1 cellular context compared by ENCODE assay signal in the genomic region with DNA sequence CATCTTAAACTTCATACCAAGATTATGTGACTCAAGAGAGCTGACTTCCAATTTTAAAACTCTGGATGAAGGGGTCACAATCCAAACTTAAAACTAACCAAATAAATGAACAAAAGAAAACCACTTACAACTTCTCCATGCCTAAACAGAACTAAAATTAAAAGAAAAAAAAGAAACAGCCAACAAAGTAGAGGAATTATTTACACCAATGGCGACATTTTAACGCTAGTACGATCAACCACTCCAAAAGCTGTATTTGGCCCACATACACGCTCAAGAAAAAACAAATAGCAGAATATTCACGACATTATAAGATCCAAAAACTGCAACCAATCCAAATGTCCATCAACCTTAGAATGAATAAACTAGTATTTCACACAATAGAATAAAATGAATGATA.
TF ChIP-seq lines count a peak whose summit lies in the region.

No MANE protein-coding gene starts in this region.

TF ChIP-seq in GM23338, 12 proteins besides CTCF, POLR2A, EP300 and RAD21:
- TF ChIP-seq, protein P1, sequence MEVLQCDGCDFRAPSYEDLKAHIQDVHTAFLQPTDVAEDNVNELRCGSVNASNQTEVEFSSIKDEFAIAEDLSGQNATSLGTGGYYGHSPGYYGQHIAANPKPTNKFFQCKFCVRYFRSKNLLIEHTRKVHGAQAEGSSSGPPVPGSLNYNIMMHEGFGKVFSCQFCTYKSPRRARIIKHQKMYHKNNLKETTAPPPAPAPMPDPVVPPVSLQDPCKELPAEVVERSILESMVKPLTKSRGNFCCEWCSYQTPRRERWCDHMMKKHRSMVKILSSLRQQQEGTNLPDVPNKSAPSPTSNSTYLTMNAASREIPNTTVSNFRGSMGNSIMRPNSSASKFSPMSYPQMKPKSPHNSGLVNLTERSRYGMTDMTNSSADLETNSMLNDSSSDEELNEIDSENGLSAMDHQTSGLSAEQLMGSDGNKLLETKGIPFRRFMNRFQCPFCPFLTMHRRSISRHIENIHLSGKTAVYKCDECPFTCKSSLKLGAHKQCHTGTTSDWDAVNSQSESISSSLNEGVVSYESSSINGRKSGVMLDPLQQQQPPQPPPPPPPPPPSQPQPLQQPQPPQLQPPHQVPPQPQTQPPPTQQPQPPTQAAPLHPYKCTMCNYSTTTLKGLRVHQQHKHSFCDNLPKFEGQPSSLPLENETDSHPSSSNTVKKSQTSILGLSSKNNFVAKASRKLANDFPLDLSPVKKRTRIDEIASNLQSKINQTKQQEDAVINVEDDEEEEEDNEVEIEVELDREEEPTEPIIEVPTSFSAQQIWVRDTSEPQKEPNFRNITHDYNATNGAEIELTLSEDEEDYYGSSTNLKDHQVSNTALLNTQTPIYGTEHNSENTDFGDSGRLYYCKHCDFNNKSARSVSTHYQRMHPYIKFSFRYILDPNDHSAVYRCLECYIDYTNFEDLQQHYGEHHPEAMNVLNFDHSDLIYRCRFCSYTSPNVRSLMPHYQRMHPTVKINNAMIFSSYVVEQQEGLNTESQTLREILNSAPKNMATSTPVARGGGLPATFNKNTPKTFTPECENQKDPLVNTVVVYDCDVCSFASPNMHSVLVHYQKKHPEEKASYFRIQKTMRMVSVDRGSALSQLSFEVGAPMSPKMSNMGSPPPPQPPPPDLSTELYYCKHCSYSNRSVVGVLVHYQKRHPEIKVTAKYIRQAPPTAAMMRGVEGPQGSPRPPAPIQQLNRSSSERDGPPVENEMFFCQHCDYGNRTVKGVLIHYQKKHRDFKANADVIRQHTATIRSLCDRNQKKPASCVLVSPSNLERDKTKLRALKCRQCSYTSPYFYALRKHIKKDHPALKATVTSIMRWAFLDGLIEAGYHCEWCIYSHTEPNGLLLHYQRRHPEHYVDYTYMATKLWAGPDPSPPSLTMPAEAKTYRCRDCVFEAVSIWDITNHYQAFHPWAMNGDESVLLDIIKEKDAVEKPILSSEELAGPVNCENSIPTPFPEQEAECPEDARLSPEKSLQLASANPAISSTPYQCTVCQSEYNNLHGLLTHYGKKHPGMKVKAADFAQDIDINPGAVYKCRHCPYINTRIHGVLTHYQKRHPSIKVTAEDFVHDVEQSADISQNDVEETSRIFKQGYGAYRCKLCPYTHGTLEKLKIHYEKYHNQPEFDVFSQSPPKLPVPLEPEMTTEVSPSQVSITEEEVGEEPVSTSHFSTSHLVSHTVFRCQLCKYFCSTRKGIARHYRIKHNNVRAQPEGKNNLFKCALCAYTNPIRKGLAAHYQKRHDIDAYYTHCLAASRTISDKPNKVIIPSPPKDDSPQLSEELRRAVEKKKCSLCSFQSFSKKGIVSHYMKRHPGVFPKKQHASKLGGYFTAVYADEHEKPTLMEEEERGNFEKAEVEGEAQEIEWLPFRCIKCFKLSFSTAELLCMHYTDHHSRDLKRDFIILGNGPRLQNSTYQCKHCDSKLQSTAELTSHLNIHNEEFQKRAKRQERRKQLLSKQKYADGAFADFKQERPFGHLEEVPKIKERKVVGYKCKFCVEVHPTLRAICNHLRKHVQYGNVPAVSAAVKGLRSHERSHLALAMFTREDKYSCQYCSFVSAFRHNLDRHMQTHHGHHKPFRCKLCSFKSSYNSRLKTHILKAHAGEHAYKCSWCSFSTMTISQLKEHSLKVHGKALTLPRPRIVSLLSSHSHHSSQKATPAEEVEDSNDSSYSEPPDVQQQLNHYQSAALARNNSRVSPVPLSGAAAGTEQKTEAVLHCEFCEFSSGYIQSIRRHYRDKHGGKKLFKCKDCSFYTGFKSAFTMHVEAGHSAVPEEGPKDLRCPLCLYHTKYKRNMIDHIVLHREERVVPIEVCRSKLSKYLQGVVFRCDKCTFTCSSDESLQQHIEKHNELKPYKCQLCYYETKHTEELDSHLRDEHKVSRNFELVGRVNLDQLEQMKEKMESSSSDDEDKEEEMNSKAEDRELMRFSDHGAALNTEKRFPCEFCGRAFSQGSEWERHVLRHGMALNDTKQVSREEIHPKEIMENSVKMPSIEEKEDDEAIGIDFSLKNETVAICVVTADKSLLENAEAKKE (CRISPR knock-in tag; IDR thresholded peaks at IDR 0.05) = no peak
- TF ChIP-seq ZNF114 (CRISPR knock-in tag; IDR thresholded peaks at IDR 0.05) (no peak), ZNF331 (CRISPR knock-in tag; IDR thresholded peaks at IDR 0.05; ENCODE audit: low read depth) (no peak), EZH2phosphoT487 (IDR thresholded peaks at IDR 0.05; ENCODE audit: unreplicated experiment) (no peak), POLR2AphosphoS5 (IDR thresholded peaks at IDR 0.05; ENCODE audit: low read depth) (no peak), CREB1 (CRISPR knock-in tag; IDR thresholded peaks at IDR 0.05; ENCODE audit: low read depth) (no peak), EZH2 (IDR thresholded peaks at IDR 0.05; ENCODE audit: low read depth, unreplicated experiment) (no peak), JUNB (IDR thresholded peaks at IDR 0.05; ENCODE audit: unreplicated experiment) (no peak), STAT1 (IDR thresholded peaks at IDR 0.05; ENCODE audit: unreplicated experiment) (no peak), NANOG (IDR thresholded peaks at IDR 0.05; ENCODE audit: borderline replicate concordance) (no peak)
- TF ChIP-seq, protein P2, sequence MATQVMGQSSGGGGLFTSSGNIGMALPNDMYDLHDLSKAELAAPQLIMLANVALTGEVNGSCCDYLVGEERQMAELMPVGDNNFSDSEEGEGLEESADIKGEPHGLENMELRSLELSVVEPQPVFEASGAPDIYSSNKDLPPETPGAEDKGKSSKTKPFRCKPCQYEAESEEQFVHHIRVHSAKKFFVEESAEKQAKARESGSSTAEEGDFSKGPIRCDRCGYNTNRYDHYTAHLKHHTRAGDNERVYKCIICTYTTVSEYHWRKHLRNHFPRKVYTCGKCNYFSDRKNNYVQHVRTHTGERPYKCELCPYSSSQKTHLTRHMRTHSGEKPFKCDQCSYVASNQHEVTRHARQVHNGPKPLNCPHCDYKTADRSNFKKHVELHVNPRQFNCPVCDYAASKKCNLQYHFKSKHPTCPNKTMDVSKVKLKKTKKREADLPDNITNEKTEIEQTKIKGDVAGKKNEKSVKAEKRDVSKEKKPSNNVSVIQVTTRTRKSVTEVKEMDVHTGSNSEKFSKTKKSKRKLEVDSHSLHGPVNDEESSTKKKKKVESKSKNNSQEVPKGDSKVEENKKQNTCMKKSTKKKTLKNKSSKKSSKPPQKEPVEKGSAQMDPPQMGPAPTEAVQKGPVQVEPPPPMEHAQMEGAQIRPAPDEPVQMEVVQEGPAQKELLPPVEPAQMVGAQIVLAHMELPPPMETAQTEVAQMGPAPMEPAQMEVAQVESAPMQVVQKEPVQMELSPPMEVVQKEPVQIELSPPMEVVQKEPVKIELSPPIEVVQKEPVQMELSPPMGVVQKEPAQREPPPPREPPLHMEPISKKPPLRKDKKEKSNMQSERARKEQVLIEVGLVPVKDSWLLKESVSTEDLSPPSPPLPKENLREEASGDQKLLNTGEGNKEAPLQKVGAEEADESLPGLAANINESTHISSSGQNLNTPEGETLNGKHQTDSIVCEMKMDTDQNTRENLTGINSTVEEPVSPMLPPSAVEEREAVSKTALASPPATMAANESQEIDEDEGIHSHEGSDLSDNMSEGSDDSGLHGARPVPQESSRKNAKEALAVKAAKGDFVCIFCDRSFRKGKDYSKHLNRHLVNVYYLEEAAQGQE (IDR thresholded peaks at IDR 0.05; ENCODE audit: unreplicated experiment) = no peak
- TF ChIP-seq, protein P3, sequence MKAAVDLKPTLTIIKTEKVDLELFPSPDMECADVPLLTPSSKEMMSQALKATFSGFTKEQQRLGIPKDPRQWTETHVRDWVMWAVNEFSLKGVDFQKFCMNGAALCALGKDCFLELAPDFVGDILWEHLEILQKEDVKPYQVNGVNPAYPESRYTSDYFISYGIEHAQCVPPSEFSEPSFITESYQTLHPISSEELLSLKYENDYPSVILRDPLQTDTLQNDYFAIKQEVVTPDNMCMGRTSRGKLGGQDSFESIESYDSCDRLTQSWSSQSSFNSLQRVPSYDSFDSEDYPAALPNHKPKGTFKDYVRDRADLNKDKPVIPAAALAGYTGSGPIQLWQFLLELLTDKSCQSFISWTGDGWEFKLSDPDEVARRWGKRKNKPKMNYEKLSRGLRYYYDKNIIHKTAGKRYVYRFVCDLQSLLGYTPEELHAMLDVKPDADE (IDR thresholded peaks at IDR 0.05) = no peak
TF ChIP-seq in GM23338: peak in this region for 0.
